ENCODE assay signal across 1 cellular context in genomic region chr14:96040836-96041371, GRCh38.
TF ChIP-seq lines count a peak whose summit lies in the region.

No MANE protein-coding gene starts in this region.

TF ChIP-seq in neural cell, 6 proteins besides CTCF, POLR2A, EP300 and RAD21 (continued from another document):
- TF ChIP-seq, protein P1, sequence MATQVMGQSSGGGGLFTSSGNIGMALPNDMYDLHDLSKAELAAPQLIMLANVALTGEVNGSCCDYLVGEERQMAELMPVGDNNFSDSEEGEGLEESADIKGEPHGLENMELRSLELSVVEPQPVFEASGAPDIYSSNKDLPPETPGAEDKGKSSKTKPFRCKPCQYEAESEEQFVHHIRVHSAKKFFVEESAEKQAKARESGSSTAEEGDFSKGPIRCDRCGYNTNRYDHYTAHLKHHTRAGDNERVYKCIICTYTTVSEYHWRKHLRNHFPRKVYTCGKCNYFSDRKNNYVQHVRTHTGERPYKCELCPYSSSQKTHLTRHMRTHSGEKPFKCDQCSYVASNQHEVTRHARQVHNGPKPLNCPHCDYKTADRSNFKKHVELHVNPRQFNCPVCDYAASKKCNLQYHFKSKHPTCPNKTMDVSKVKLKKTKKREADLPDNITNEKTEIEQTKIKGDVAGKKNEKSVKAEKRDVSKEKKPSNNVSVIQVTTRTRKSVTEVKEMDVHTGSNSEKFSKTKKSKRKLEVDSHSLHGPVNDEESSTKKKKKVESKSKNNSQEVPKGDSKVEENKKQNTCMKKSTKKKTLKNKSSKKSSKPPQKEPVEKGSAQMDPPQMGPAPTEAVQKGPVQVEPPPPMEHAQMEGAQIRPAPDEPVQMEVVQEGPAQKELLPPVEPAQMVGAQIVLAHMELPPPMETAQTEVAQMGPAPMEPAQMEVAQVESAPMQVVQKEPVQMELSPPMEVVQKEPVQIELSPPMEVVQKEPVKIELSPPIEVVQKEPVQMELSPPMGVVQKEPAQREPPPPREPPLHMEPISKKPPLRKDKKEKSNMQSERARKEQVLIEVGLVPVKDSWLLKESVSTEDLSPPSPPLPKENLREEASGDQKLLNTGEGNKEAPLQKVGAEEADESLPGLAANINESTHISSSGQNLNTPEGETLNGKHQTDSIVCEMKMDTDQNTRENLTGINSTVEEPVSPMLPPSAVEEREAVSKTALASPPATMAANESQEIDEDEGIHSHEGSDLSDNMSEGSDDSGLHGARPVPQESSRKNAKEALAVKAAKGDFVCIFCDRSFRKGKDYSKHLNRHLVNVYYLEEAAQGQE (IDR thresholded peaks at IDR 0.05; ENCODE audit: borderline replicate concordance), result no peak
- no peak for TF ChIP-seq SMC3 (conservative IDR thresholded peaks at IDR 0.05; ENCODE audit: poor library complexity)
